ENCODE assay signal across 8 cellular contexts in genomic region chr20:35447082-35447789, GRCh38. TPM values are rescaled to one million over a fixed set of nuclear protein-coding genes. Genes with fewer than 3 reads are reported as not detected.
DNase-seq lines count a peak whose midpoint lies in the region; ATAC-seq lines count a peak whose summit lies in the region.

No MANE protein-coding gene starts in this region.

- H3K9ac ChIP-seq in duodenal mucosa (ENCODE audit: low read depth in 1 of 2, low read length in 2 of 2), result no peak overlapping the region

- ATAC-seq in HG03378 (IDR thresholded peaks at IDR 0.05; ENCODE audit: unreplicated experiment) (peak; percentile 53), HG02973 (IDR thresholded peaks at IDR 0.05; ENCODE audit: unreplicated experiment) (no peak)

- no peaks in the 10 kb centered on the region for H3K36me3 ChIP-seq in duodenal mucosa (ENCODE audit: control insufficient read depth in 1 of 2, insufficient read depth in 2 of 2, low read length in 2 of 2)

- peak; percentile 63 for DNase-seq in DMS153 (lab: John Stamatoyannopoulos, UW)
- DNase-seq in NCI-H69 (lab: John Stamatoyannopoulos, UW), result peak; percentile 91
- DNase-seq in activated CD4-positive, alpha-beta T cell treated with anti-CD3 and anti-CD28 coated beads, Interleukin-2, amount 50 U/mL, for 4 hours, result peak; percentile 87 to 92
- peak; percentile 83 to 87 for DNase-seq in lung microvascular endothelial cell (ENCODE audit: low read depth in 2 of 2)
- DNase-seq in stimulated activated CD4-positive, alpha-beta T cell treated with anti-CD3 and anti-CD28 coated beads, TNF-alpha, amount 100 ng/mL, for 48 hours (ENCODE audit: low read depth in 3 of 3), result peak; percentile 81 to 93 (median 87)

- no peaks in the 10 kb centered on the region for H3K4me1 ChIP-seq in duodenal mucosa (ENCODE audit: control insufficient read depth in 1 of 2, insufficient read depth in 2 of 2, low read length in 2 of 2)

- H3K27ac ChIP-seq in duodenal mucosa (ENCODE audit: low read depth, low read length), result no peak overlapping the region

- H3K4me3 ChIP-seq in duodenal mucosa (ENCODE audit: low read depth in 1 of 2, low read length in 2 of 2), result peak overlapping the region; percentile 60 to 67

- H3K27me3 ChIP-seq in duodenal mucosa (ENCODE audit: control insufficient read depth in 1 of 2, insufficient read depth in 2 of 2, low read length in 2 of 2), result no peaks in the 10 kb centered on the region

- H3K9me3 ChIP-seq in duodenal mucosa (ENCODE audit: control insufficient read depth in 1 of 2, low read length in 2 of 2), result no peaks in the 10 kb centered on the region

RNA-seq across cellular contexts. Expression of gene CEP250, which starts 8.2 kb away (rescaled TPM):
- total RNA-seq in lung microvascular endothelial cell, result 6.2 and 7.6 TPM in 2 replicates

RNA-seq across cellular contexts. Expression of gene GDF5, which starts 9.2 kb away (rescaled TPM):
- total RNA-seq in lung microvascular endothelial cell, result not detected in 2 replicates

RNA-seq across cellular contexts. Expression of gene UQCC1, which starts 35.5 kb away (rescaled TPM):
- total RNA-seq in lung microvascular endothelial cell, result 15.7 and 19.2 TPM in 2 replicates
